15 cellular contexts compared by ENCODE assay signal in genomic region chr2:55228224-55228563, GRCh38. TPM values are rescaled to one million over a fixed set of nuclear protein-coding genes. Genes with fewer than 3 reads are reported as not detected.
DNase-seq lines count a peak whose midpoint lies in the region; ATAC-seq and TF ChIP-seq lines count a peak whose summit lies in the region.
"Had no signal": no experiment of that assay in that cellular context is flagged by ENCODE, and none has a peak within 500 bp of the region (broad histone marks: within the 10 kb centered on the region; RNA-seq: fewer than 3 reads in every experiment).

No MANE protein-coding gene starts in this region.

- H3K4me3 Mint-ChIP-seq in activated B cell treated with CpG ODN at 0.5 μM for 24 hours, result no peak overlapping the region
- H3K4me3 Mint-ChIP-seq in immature natural killer cell, result no peak overlapping the region
- H3K4me3 Mint-ChIP-seq in type B pancreatic cell, result peak overlapping the region; percentile 0

- intact Hi-C loops in left ventricle myocardium inferior (cut with micrococcal nuclease), result no loop called here
- intact Hi-C loops in left cardiac atrium (cut with DNase I), result no loop called here
- intact Hi-C loops in activated B cell treated with CpG ODN at 0.5 μM for 24 hours (cut with micrococcal nuclease), result no loop called here
- intact Hi-C loops in uterus (cut with DNase I; ENCODE audit: low total_unique reads), result no loop called here

- H3K4me1 ChIP-seq in left ventricle myocardium inferior (peaks cover 57% of the 10 kb centered on the region), uterus (no peaks in the 10 kb centered on the region)

- CTCF ChIA-PET in activated B cell treated with CpG ODN at 0.5 μM for 24 hours (lab: Charles Lee), result no interaction called here

- H3K27ac Mint-ChIP-seq in activated B cell treated with CpG ODN at 0.5 μM for 24 hours, result peak overlapping the region; percentile 57
- peak overlapping the region; percentile 1 to 25 (median 10) for H3K27ac Mint-ChIP-seq in immature natural killer cell
- no peak overlapping the region for H3K27ac Mint-ChIP-seq in type B pancreatic cell
- H3K27ac Mint-ChIP-seq: progenitor cell of endocrine pancreas had no signal

- H3K9me3 Mint-ChIP-seq in activated B cell treated with CpG ODN at 0.5 μM for 24 hours (no peaks in the 10 kb centered on the region), immature natural killer cell (no peaks in the 10 kb centered on the region), type B pancreatic cell (no peaks in the 10 kb centered on the region)

- DNase-seq in left ventricle myocardium inferior, result no peak
- no peak for DNase-seq in left cardiac atrium
- no peak for DNase-seq in activated B cell treated with CpG ODN at 0.5 μM for 24 hours
- no peak for DNase-seq in immature natural killer cell
- no peak for DNase-seq in type B pancreatic cell (ENCODE audit: extremely low spot score, unreplicated experiment)
- no peak for DNase-seq in AG08396 (ENCODE audit: low spot score)
- no peak for DNase-seq in stimulated activated CD8-positive, alpha-beta memory T cell treated with anti-CD3 and anti-CD28 coated beads, Interleukin-4, amount 100 ng/mL, for 48 hours
- no peak for DNase-seq in uterus
- DNase-seq: aorta; EL; NCI-H1436 treated with DMSO at 0.1 percent for 48 hours; NCI-H526; stimulated activated CD4-positive, alpha-beta T cell treated with anti-CD3 and anti-CD28 coated beads, Interleukin-15, amount 100 ng/mL, for 24 hours; T-helper 9 cell had no signal

- H3K4me1 Mint-ChIP-seq in activated B cell treated with CpG ODN at 0.5 μM for 24 hours (peaks cover 38% of the 10 kb centered on the region), immature natural killer cell (peaks cover 35 to 51% of the 10 kb centered on the region in 2 donors), type B pancreatic cell (ENCODE audit: unreplicated experiment) (peaks cover 30% of the 10 kb centered on the region)

- H3K27me3 ChIP-seq in left ventricle myocardium inferior (ENCODE audit: low read depth), result no peaks in the 10 kb centered on the region
- H3K27me3 ChIP-seq in uterus, result no peaks in the 10 kb centered on the region

- no peak for TF ChIP-seq POLR2A in uterus (IDR thresholded peaks at IDR 0.05)

- H3K27ac ChIP-seq in left ventricle myocardium inferior (replicated peaks) (peak overlapping the region; percentile 39), uterus (no peak overlapping the region)

- H3K36me3 Mint-ChIP-seq in activated B cell treated with CpG ODN at 0.5 μM for 24 hours (ENCODE audit: low read depth), result peaks cover 14% of the 10 kb centered on the region
- peaks cover 0 to 2% (median 2%) of the 10 kb centered on the region in 3 donors for H3K36me3 Mint-ChIP-seq in immature natural killer cell
- H3K36me3 Mint-ChIP-seq in type B pancreatic cell, result peaks cover 15% of the 10 kb centered on the region

- H3K4me3 ChIP-seq in left ventricle myocardium inferior, result no peak overlapping the region
- no peak overlapping the region for H3K4me3 ChIP-seq in uterus

- H3K36me3 ChIP-seq in left ventricle myocardium inferior (no peaks in the 10 kb centered on the region), uterus (no peaks in the 10 kb centered on the region)

- ATAC-seq in left cardiac atrium (no peak), activated B cell treated with CpG ODN at 0.5 μM for 24 hours (ENCODE audit: low read depth) (no peak)

- POLR2A ChIA-PET in activated B cell treated with CpG ODN at 0.5 μM for 24 hours (lab: Charles Lee), result no interaction called here

- H3K9me3 ChIP-seq in left ventricle myocardium inferior (replicated peaks) (no peaks in the 10 kb centered on the region), uterus (no peaks in the 10 kb centered on the region)

- no peaks in the 10 kb centered on the region for H3K27me3 Mint-ChIP-seq in activated B cell treated with CpG ODN at 0.5 μM for 24 hours
- peaks cover 11 to 21% (median 12%) of the 10 kb centered on the region in 3 donors for H3K27me3 Mint-ChIP-seq in immature natural killer cell (ENCODE audit: low read depth in 3 of 3)
- H3K27me3 Mint-ChIP-seq in type B pancreatic cell, result no peaks in the 10 kb centered on the region
- H3K27me3 Mint-ChIP-seq: progenitor cell of endocrine pancreas had no signal

- TF ChIP-seq CTCF in left ventricle myocardium inferior (IDR thresholded peaks at IDR 0.05; ENCODE audit: borderline replicate concordance) (no peak), activated B cell treated with CpG ODN at 0.5 μM for 24 hours (IDR thresholded peaks at IDR 0.05) (no peak), type B pancreatic cell (conservative IDR thresholded peaks at IDR 0.05) (no peak), uterus (IDR thresholded peaks at IDR 0.05) (no peak)

RNA-seq across cellular contexts. Expression of gene CLHC1, which starts 3.9 kb away (rescaled TPM):
- total RNA-seq in left ventricle myocardium inferior, result 7.5 TPM
- 1 to 10 TPM; 5.4 to 8.1 TPM for total RNA-seq in left cardiac atrium
- total RNA-seq in activated B cell treated with CpG ODN at 0.5 μM for 24 hours, result 7.1 and 10.5 TPM in 2 replicates
- 1 to 10 TPM in 2 of 3 donors, not detected in 1; 2.0 to 2.9 TPM for polyA plus RNA-seq in immature natural killer cell
- total RNA-seq in type B pancreatic cell (ENCODE audit: low replicate concordance), result 13.9 and 25.0 TPM in 2 replicates
- 10 to 100 TPM in 2 of 4 donors, 1 to 10 TPM in 1, under 1 TPM in 1; 0.51 to 52.7 (median 13.2) TPM for total RNA-seq in uterus

RNA-seq across cellular contexts. Expression of gene RPS27A, which starts 4.3 kb away (rescaled TPM):
- total RNA-seq in left ventricle myocardium inferior (459 TPM), left cardiac atrium (100 to 1,000 TPM; 562 to 564 TPM), activated B cell treated with CpG ODN at 0.5 μM for 24 hours (1,833 and 2,316 TPM in 2 replicates), type B pancreatic cell (ENCODE audit: low replicate concordance) (951 and 977 TPM in 2 replicates), uterus (1,000 to 10,000 TPM; 1,126 to 5,133 (median 1,477) TPM)
- polyA plus RNA-seq in immature natural killer cell, result 1,000 to 10,000 TPM; 1,176 to 2,389 (median 1,755) TPM

RNA-seq across cellular contexts. Expression of gene MTIF2, which starts 40.8 kb away (rescaled TPM):
- total RNA-seq in left ventricle myocardium inferior, result 53.0 TPM
- total RNA-seq in left cardiac atrium, result 10 to 100 TPM; 30.4 to 36.3 TPM
- total RNA-seq in activated B cell treated with CpG ODN at 0.5 μM for 24 hours, result 37.8 and 40.4 TPM in 2 replicates
- polyA plus RNA-seq in immature natural killer cell, result 10 to 100 TPM in 2 of 3 donors, 1 to 10 TPM in 1; 5.2 to 17.7 (median 10.6) TPM
- 32.5 and 33.2 TPM in 2 replicates for total RNA-seq in type B pancreatic cell (ENCODE audit: low replicate concordance)
- total RNA-seq in uterus, result 10 to 100 TPM in 3 of 4 donors, 1 to 10 TPM in 1; 1.8 to 29.4 (median 12.8) TPM
